ENCODE assay signal across 10 cellular contexts in genomic region chr13:21218351-21219043, GRCh38. TPM values are rescaled to one million over a fixed set of nuclear protein-coding genes. Genes with fewer than 3 reads are reported as not detected.
DNase-seq lines count a peak whose midpoint lies in the region; ATAC-seq, FAIRE-seq and TF ChIP-seq lines count a peak whose summit lies in the region.
"Had no signal": no experiment of that assay in that cellular context is flagged by ENCODE, and none has a peak within 500 bp of the region (broad histone marks: within the 10 kb centered on the region; RNA-seq: fewer than 3 reads in every experiment).

No MANE protein-coding gene starts in this region.

- no peak for TF ChIP-seq CTCF in fibroblast of villous mesenchyme (IDR thresholded peaks at IDR 0.05; ENCODE audit: insufficient read depth, low read depth, low read length)

- H3K4me3 ChIP-seq in fibroblast of villous mesenchyme (ENCODE audit: low read depth, low read length), result no peak overlapping the region
- H3K4me3 ChIP-seq: HAP-1 had no signal

- no peak for FAIRE-seq in HTR-8/SVneo (lab: Jason Lieb, UNC)

- DNase-seq in fibroblast of villous mesenchyme (ENCODE audit: low read depth) (peak; percentile 12), HTR-8/SVneo (ENCODE audit: insufficient read length, low spot score) (no peak), posterior vena cava (ENCODE audit: low spot score) (no peak), NCI-H446 treated with DMSO at 0.1 percent for 48 hours (lab: John Stamatoyannopoulos, UW) (no peak)
- DNase-seq in stimulated activated CD4-positive, alpha-beta T cell treated with anti-CD3 and anti-CD28 coated beads, Interleukin-15, amount 100 ng/mL, for 24 hours, result no peak
- DNase-seq: effector memory CD4-positive, alpha-beta T cell had no signal

- intact Hi-C loops in posterior vena cava (cut with DNase I), result no loop called here

- peak; percentile 97 for ATAC-seq in GM18868 (IDR thresholded peaks at IDR 0.05; ENCODE audit: unreplicated experiment)
- ATAC-seq in GM21737 (IDR thresholded peaks at IDR 0.05; ENCODE audit: unreplicated experiment), result peak; percentile 97
- peak; percentile 90 for ATAC-seq in HG03575 (IDR thresholded peaks at IDR 0.05; ENCODE audit: extremely low read depth, insufficient number of reproducible peaks, low FRiP score, unreplicated experiment)

RNA-seq across cellular contexts. Expression of gene MRPL57, which starts 42.0 kb away (rescaled TPM):
- total RNA-seq in fibroblast of villous mesenchyme (20.3 and 25.8 TPM in 2 replicates), posterior vena cava (10 to 100 TPM; 10.1 to 11.1 TPM)

RNA-seq across cellular contexts. Expression of gene SKA3, which starts 42.1 kb away (rescaled TPM):
- total RNA-seq in fibroblast of villous mesenchyme (12.9 and 24.2 TPM in 2 replicates), posterior vena cava (1 to 10 TPM in 1 of 2 donors, under 1 TPM in 1; 0.86 to 1.7 TPM)
